16 cellular contexts compared by ENCODE assay signal in the genomic region with DNA sequence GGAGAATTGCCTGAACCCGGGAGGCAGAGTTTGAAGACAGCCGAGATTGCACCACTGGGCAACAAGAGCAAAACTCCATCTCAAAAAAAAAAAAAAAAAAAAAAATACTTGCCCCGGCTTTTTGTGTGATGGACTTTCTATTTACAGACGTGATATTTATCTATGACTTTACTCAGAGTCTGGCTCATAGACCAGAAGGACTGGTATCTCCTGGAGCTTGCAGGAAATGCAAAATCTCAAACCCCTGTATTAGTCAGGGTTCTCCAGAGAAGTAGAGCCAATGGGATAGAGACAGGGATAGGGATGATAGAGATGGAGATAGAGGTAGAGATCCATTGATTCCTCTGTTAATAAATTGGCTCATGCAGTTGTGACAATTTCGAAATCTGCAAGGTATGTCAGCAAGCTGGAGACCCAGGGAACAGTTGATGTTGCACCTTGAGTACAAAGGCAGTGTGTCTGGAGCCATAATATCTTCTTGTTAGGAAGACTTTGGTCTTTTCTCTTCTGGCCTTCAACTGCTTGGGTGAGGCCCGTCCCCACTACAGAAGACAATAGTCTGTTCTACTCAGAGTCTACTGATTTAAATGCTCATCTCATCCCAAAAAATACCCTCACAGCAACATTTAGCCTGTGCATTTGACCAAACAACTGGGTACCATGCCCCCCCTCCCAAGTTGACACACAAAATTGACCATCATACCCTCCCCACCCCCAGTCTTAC.
DNase-seq lines count a peak whose midpoint lies in the region; ATAC-seq, FAIRE-seq and TF ChIP-seq lines count a peak whose summit lies in the region.
"Had no signal": no experiment of that assay in that cellular context is flagged by ENCODE, and none has a peak within 500 bp of the region (broad histone marks: within the 10 kb centered on the region; RNA-seq: fewer than 3 reads in every experiment).

No MANE protein-coding gene starts in this region.

- no peak overlapping the region for H2BK5ac ChIP-seq in mesendoderm (ENCODE audit: low read length)

- no peak for FAIRE-seq in K562 (lab: Jason Lieb, UNC)
- FAIRE-seq: A549, D721Med, H1 had no signal

- H3K9me3 ChIP-seq in K562 (replicated peaks; ENCODE audit: control insufficient read depth, insufficient read depth, low read depth, low read length) = no peaks in the 10 kb centered on the region
- H3K9me3 ChIP-seq: A549, BE2C, HAP-1 had no signal

- no peak overlapping the region for H2BK120ac ChIP-seq in mesendoderm (ENCODE audit: low read depth, low read length)

- H3K9ac ChIP-seq in K562 (ENCODE audit: insufficient read depth in 1 of 2, low read depth in 2 of 2, low read length in 2 of 2) (no peak overlapping the region), mesendoderm (ENCODE audit: low read length) (no peak overlapping the region)

- ATAC-seq in K562 (no peak), GM18870 (IDR thresholded peaks at IDR 0.05; ENCODE audit: unreplicated experiment) (no peak)
- ATAC-seq: A549 had no signal

- peak overlapping the region; percentile 55 for H2AK5ac ChIP-seq in mesendoderm (ENCODE audit: low read length)

- H3K4me2 ChIP-seq in K562 (ENCODE audit: insufficient read depth, low read length) = no peak overlapping the region
- no peak overlapping the region for H3K4me2 ChIP-seq in mesendoderm (ENCODE audit: low read length)
- H3K4me2 ChIP-seq: A549 had no signal

- peaks cover 0 to 23% of the 10 kb centered on the region in 2 experiments; a peak in 4 of 5 replicates for H3K4me1 ChIP-seq in K562 (replicated peaks in 1 of 2; ENCODE audit: control insufficient read depth in 2 of 2, insufficient read depth in 2 of 2, low read length in 2 of 2)
- peaks cover 18% of the 10 kb centered on the region for H3K4me1 ChIP-seq in mesendoderm (ENCODE audit: control insufficient read depth, low read depth, low read length)
- H3K4me1 ChIP-seq: HAP-1 had no signal

- TF ChIP-seq POLR2A in K562 (conservative IDR thresholded peaks at IDR 0.05) = no peak

- H3K27ac ChIP-seq in K562 (ENCODE audit: extremely low read depth, low read depth, low read length) (no peak overlapping the region), mesendoderm (ENCODE audit: low read depth, low read length) (no peak overlapping the region)
- H3K27ac ChIP-seq: C4-2B had no signal

- in situ Hi-C loops in K562 (cut with MboI) = no loop called here

- H2BK15ac ChIP-seq in mesendoderm (replicated peaks; ENCODE audit: low read depth) = peak overlapping the region; percentile 4

- no peak overlapping the region for H4K5ac ChIP-seq in mesendoderm (ENCODE audit: low read length)

- H3K79me2 ChIP-seq in K562 (ENCODE audit: control insufficient read depth, insufficient read depth, low read length) = no peaks in the 10 kb centered on the region
- H3K79me2 ChIP-seq in mesendoderm (ENCODE audit: control insufficient read depth, insufficient read depth, low read length) = no peaks in the 10 kb centered on the region

- no peak for TF ChIP-seq EP300 in K562 (IDR thresholded peaks at IDR 0.05; ENCODE audit: low read length)

- POLR2A ChIA-PET in HEK293T (lab: Yijun Ruan, JAX) (no interaction called here), K562 (lab: Yijun Ruan, JAX) (no interaction called here)

- H3K27me3 ChIP-seq in K562 (ENCODE audit: control insufficient read depth in 2 of 2, insufficient read depth in 2 of 2, low read length in 2 of 2) = no peaks in the 10 kb centered on the region; a peak in 2 of 5 replicates
- H3K27me3 ChIP-seq in mesendoderm (ENCODE audit: insufficient read depth, low read length, poor library complexity) = no peaks in the 10 kb centered on the region
- H3K27me3 ChIP-seq: BE2C had no signal

- intact Hi-C loops in K562 (cut with micrococcal nuclease) = no loop called here

- no peaks in the 10 kb centered on the region for H4K20me1 ChIP-seq in K562 (replicated peaks; ENCODE audit: control insufficient read depth, insufficient read depth, low read length)

- no peak overlapping the region for H3K23ac ChIP-seq in mesendoderm (ENCODE audit: low read length)

- no peak for TF ChIP-seq RAD21 in K562 (CRISPR knock-in tag; conservative IDR thresholded peaks at IDR 0.05 in 1 of 2, IDR thresholded peaks at IDR 0.05 in 1 of 2)

- H4K8ac ChIP-seq in mesendoderm (ENCODE audit: low read depth, low read length) = no peak overlapping the region

- H3K9me1 ChIP-seq in K562 (ENCODE audit: control insufficient read depth, insufficient read depth, low read length) = no peaks in the 10 kb centered on the region

- no peaks in the 10 kb centered on the region for H3K79me1 ChIP-seq in mesendoderm (ENCODE audit: low read length)

- H3K4ac ChIP-seq in mesendoderm (ENCODE audit: low read depth, low read length) = no peak overlapping the region

- H3K4me3 ChIP-seq in K562 (no peak overlapping the region), mesendoderm (ENCODE audit: low read length) (no peak overlapping the region)
- H3K4me3 ChIP-seq: A549, HAP-1 had no signal

- H3K36me3 ChIP-seq in K562 (ENCODE audit: control insufficient read depth, insufficient read depth, low read length) (no peaks in the 10 kb centered on the region), mesendoderm (ENCODE audit: control insufficient read depth, insufficient read depth, low read length) (no peaks in the 10 kb centered on the region)
- H3K36me3 ChIP-seq: BE2C, HAP-1 had no signal

- H3K56ac ChIP-seq in mesendoderm (ENCODE audit: low read length) = no peak overlapping the region

- H3K18ac ChIP-seq in mesendoderm (ENCODE audit: low read length) = peak overlapping the region; percentile 44

- H2AFZ ChIP-seq in K562 (ENCODE audit: low read depth, low read length) = no peak overlapping the region

- no TSS peak for BruUV-seq in K562 (replicated peaks; lab: Mats Ljungman, UMichigan)

- no peak for DNase-seq in HEK293T (ENCODE audit: extremely low spot score)
- peak; percentile 30 for DNase-seq in M059J (ENCODE audit: low read depth)
- no peak for DNase-seq in K562 (ENCODE audit: extremely low read depth in 1 of 4, low spot score in 3 of 4)
- no peak for DNase-seq in mesendoderm
- no peak for DNase-seq in NK-92 (lab: John Stamatoyannopoulos, UW; ENCODE audit: unreplicated experiment)
- DNase-seq in RPMI8226 = no peak
- DNase-seq: BE2C; CD4-positive, alpha-beta memory T cell; DMS153; GF-D8 had no signal

- CTCF ChIA-PET in HEK293T (lab: Yijun Ruan, JAX) = interaction anchor here (2.0 kb wide), 1 partner anchor 110 kb away, joined by 6 read pairs; no protein-coding TSS in a partner anchor
- CTCF ChIA-PET in K562 (lab: Yijun Ruan, JAX; ENCODE audit: low intra/inter-chr PET ratio) = no interaction called here

- 5% methylated on average over 5 of the region's 6 CpGs for WGBS in K562 (ENCODE audit: insufficient coverage, low coverage, missing lambda C conversion rate)
- WGBS in mesendoderm (ENCODE audit: extremely low coverage, insufficient coverage, low lambda C conversion rate) = no CpG with 5 or more reads among the region's 6 CpGs

- no peak for TF ChIP-seq CTCF in K562 (IDR thresholded peaks at IDR 0.05 in 2 of 3, conservative IDR thresholded peaks at IDR 0.05 in 1 of 3; ENCODE audit: insufficient read depth in 2 of 3, low read depth in 1 of 3, low read length in 3 of 3)

TF ChIP-seq in HEK293T, 16 proteins besides CTCF, POLR2A, EP300 and RAD21:
- TF ChIP-seq ZNF384 (IDR thresholded peaks at IDR 0.05) (0 out of 2 replicates have a peak, but pooled peaks have one; percentile 6), LEF1 (IDR thresholded peaks at IDR 0.05; ENCODE audit: borderline replicate concordance) (no peak)

TF ChIP-seq in K562, 482 proteins besides CTCF, POLR2A, EP300 and RAD21:
- TF ChIP-seq TEAD1 (CRISPR knock-in tag; IDR thresholded peaks at IDR 0.05) (no peak), ZFP30 (CRISPR knock-in tag; IDR thresholded peaks at IDR 0.05; ENCODE audit: borderline replicate concordance) (no peak), ZNF134 (CRISPR knock-in tag; conservative IDR thresholded peaks at IDR 0.05) (peak; percentile 86)
